In the genomic region with DNA sequence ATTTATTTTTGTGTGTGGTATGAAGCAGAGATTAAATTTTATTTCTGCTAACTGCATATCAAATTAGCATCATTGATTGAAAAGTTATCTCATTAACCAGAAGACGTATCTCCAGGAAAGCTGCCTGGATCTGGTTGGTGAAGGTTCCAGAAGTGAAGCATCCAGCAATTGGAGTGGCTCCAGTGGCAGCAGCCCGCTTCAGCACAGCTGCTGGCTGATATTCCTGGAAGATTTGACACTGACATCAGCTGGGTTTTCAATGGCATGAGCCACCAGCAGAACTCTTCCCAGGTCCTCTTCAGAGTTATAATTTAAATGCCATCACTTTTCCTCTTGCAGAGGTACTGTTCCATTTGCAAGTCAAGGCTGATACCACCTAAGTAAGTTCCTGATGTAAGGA, we compare ENCODE assay signal across 18 cellular contexts.
DNase-seq lines count a peak whose midpoint lies in the region; ATAC-seq, FAIRE-seq and TF ChIP-seq lines count a peak whose summit lies in the region.
"Had no signal": no experiment of that assay in that cellular context is flagged by ENCODE, and none has a peak within 500 bp of the region (broad histone marks: within the 10 kb centered on the region; RNA-seq: fewer than 3 reads in every experiment).

No MANE protein-coding gene starts in this region.

- H3K23ac ChIP-seq in H1 (ENCODE audit: insufficient read length) (no peak overlapping the region), neuronal stem cell (ENCODE audit: low read depth, low read length, poor library complexity) (no peak overlapping the region)

- H2BK20ac ChIP-seq in H1 (ENCODE audit: low read length), result no peak overlapping the region

- H3K9me3 ChIP-seq in right atrium auricular region (no peaks in the 10 kb centered on the region), H1 (ENCODE audit: insufficient read depth in 2 of 2, low read depth in 1 of 2, low read length in 1 of 2) (no peaks in the 10 kb centered on the region), neuronal stem cell (replicated peaks in 1 of 2; ENCODE audit: control insufficient read depth in 2 of 2, insufficient read depth in 1 of 2, low read depth in 1 of 2, low read length in 2 of 2) (no peaks in the 10 kb centered on the region)

- POLR2A ChIA-PET in H1 (lab: Charles Lee; ENCODE audit: partially characterized antibody), result no interaction called here

- H2BK15ac ChIP-seq in H1 (ENCODE audit: low read length), result no peak overlapping the region
- H2BK15ac ChIP-seq in neuronal stem cell (ENCODE audit: low read length), result no peak overlapping the region

- H3K27me3 ChIP-seq in right atrium auricular region (no peaks in the 10 kb centered on the region), H1 (replicated peaks in 1 of 4; ENCODE audit: control insufficient read depth in 3 of 4, extremely low read depth in 1 of 4, insufficient read depth in 3 of 4, low read length in 3 of 4) (no peaks in the 10 kb centered on the region), neuronal stem cell (ENCODE audit: control insufficient read depth in 3 of 3, insufficient read depth in 3 of 3, low read depth in 1 of 3, low read length in 3 of 3) (no peaks in the 10 kb centered on the region)

- CTCF ChIA-PET in H1 (lab: Charles Lee; ENCODE audit: partially characterized antibody), result no interaction called here

- H3K36me3 ChIP-seq in right atrium auricular region (no peaks in the 10 kb centered on the region), H1 (ENCODE audit: control insufficient read depth in 2 of 4, insufficient read depth in 4 of 4, low read length in 3 of 4) (no peaks in the 10 kb centered on the region), neuronal stem cell (replicated peaks in 1 of 2; ENCODE audit: control insufficient read depth in 2 of 2, insufficient read depth in 2 of 2, low read length in 2 of 2) (no peaks in the 10 kb centered on the region)

- intact Hi-C loops in left ventricle myocardium superior (cut with micrococcal nuclease), result no loop called here

- peak; percentile 57 for ATAC-seq in left ventricle myocardium superior

- no peaks in the 10 kb centered on the region for H3K79me2 ChIP-seq in H1 (ENCODE audit: control insufficient read depth in 1 of 2, insufficient read depth in 2 of 2, low read length in 2 of 2)

- H4K91ac ChIP-seq in H1 (replicated peaks; ENCODE audit: insufficient read length, low read length), result no peak overlapping the region
- no peak overlapping the region for H4K91ac ChIP-seq in neuronal stem cell (ENCODE audit: low read depth, low read length, poor library complexity)

- H3K56ac ChIP-seq in H1 (replicated peaks; ENCODE audit: insufficient read length, low read depth, low read length), result no peak overlapping the region

- no peak overlapping the region for H2BK12ac ChIP-seq in H1 (ENCODE audit: low read depth, low read length)
- H2BK12ac ChIP-seq in neuronal stem cell (ENCODE audit: low read length), result no peak overlapping the region

- no peak overlapping the region for H4K5ac ChIP-seq in H1 (ENCODE audit: insufficient read length, low read depth, low read length)

- no peak overlapping the region for H2BK5ac ChIP-seq in H1 (ENCODE audit: low read depth, low read length)
- H2BK5ac ChIP-seq in neuronal stem cell (ENCODE audit: low read length), result no peak overlapping the region

- WGBS in H1 (ENCODE audit: extremely low coverage in 1 of 2, insufficient coverage in 1 of 2, insufficient read length in 1 of 2, insufficient replicate concordance in 2 of 2, low coverage in 1 of 2, low lambda C conversion rate in 2 of 2, missing lambda C conversion rate in 1 of 2), 2 experiments, result 86% methylated on average over 2 of the region's 2 CpGs; no CpG with 5 or more reads in 1 of the 2 experiments
- WGBS in neuronal stem cell (ENCODE audit: extremely low coverage in 2 of 2, insufficient read length in 2 of 2, insufficient replicate concordance in 1 of 2), 2 donors, result no CpG with 5 or more reads among the region's 2 CpGs

- H3K27ac ChIP-seq in right atrium auricular region, result no peak overlapping the region
- H3K27ac ChIP-seq in H1 (ENCODE audit: low read depth, low read length), result no peak overlapping the region
- H3K27ac ChIP-seq in neuronal stem cell (replicated peaks; ENCODE audit: low read length), result no peak overlapping the region

- H3K4me1 ChIP-seq in right atrium auricular region (no peaks in the 10 kb centered on the region), H1 (replicated peaks in 1 of 4; ENCODE audit: control insufficient read depth in 3 of 4, insufficient read depth in 4 of 4, low read length in 3 of 4) (no peaks in the 10 kb centered on the region; a peak in 1 of 7 replicates), neuronal stem cell (ENCODE audit: control insufficient read depth in 2 of 2, insufficient read depth in 1 of 2, low read depth in 1 of 2, low read length in 2 of 2) (no peaks in the 10 kb centered on the region)

- FAIRE-seq in H1 (lab: Jason Lieb, UNC), result no peak
- FAIRE-seq: GM12891, GM18507 had no signal

- H2AFZ ChIP-seq in H1 (ENCODE audit: low read length) (no peak overlapping the region), neuronal stem cell (ENCODE audit: low read length) (no peak overlapping the region)

- H3K18ac ChIP-seq in H1 (ENCODE audit: extremely low read depth, low read length), result no peak overlapping the region
- H3K18ac ChIP-seq in neuronal stem cell (ENCODE audit: low read length), result no peak overlapping the region

- no peak overlapping the region for H3K14ac ChIP-seq in H1 (ENCODE audit: insufficient read length)
- H3K14ac ChIP-seq in neuronal stem cell (ENCODE audit: low read length), result no peak overlapping the region

- H3K79me1 ChIP-seq in H1 (ENCODE audit: low read depth, low read length) (no peaks in the 10 kb centered on the region), neuronal stem cell (ENCODE audit: low read depth, low read length) (no peaks in the 10 kb centered on the region)

- TF ChIP-seq EP300 in H1 (IDR thresholded peaks at IDR 0.05; ENCODE audit: borderline replicate concordance in 1 of 2, low read depth in 2 of 2, low read length in 2 of 2), result no peak

- H4K8ac ChIP-seq in H1 (ENCODE audit: extremely low read depth, insufficient read depth, low read length), result no peak overlapping the region
- H4K8ac ChIP-seq in neuronal stem cell (ENCODE audit: low read depth, low read length), result no peak overlapping the region

- TF ChIP-seq POLR2A in H1 (IDR thresholded peaks at IDR 0.05; ENCODE audit: control extremely low read depth in 1 of 2, low read depth in 2 of 2, low read length in 2 of 2), result no peak

- no peaks in the 10 kb centered on the region for H4K20me1 ChIP-seq in H1 (replicated peaks in 1 of 2; ENCODE audit: control insufficient read depth in 1 of 2, insufficient read depth in 2 of 2, low read length in 2 of 2)

- TF ChIP-seq CTCF in right atrium auricular region (IDR thresholded peaks at IDR 0.05), result no peak
- no peak for TF ChIP-seq CTCF in H1 (IDR thresholded peaks at IDR 0.05; ENCODE audit: control extremely low read depth in 1 of 3, insufficient read depth in 1 of 3, low read depth in 1 of 3, low read length in 3 of 3)

- H2AK5ac ChIP-seq in H1 (ENCODE audit: low read depth, low read length), result no peak overlapping the region
- H2AK5ac ChIP-seq in neuronal stem cell (ENCODE audit: low read depth, low read length), result no peak overlapping the region

- H3K9ac ChIP-seq in H1 (replicated peaks in 1 of 4; ENCODE audit: extremely low read depth in 1 of 4, low read depth in 3 of 4, low read length in 3 of 4) (no peak overlapping the region), neuronal stem cell (ENCODE audit: low read depth, low read length, poor library complexity) (no peak overlapping the region)

- no peak overlapping the region for H3K4me3 ChIP-seq in right atrium auricular region
- H3K4me3 ChIP-seq in H1 (ENCODE audit: extremely low read depth in 1 of 4, insufficient read depth in 2 of 4, low read depth in 3 of 4, low read length in 4 of 4), result no peak overlapping the region
- H3K4me3 ChIP-seq in neuronal stem cell (ENCODE audit: low read length in 2 of 2), result no peak overlapping the region

- H3K23me2 ChIP-seq in H1 (ENCODE audit: low read depth, low read length), result no peaks in the 10 kb centered on the region

- H2BK120ac ChIP-seq in H1 (replicated peaks; ENCODE audit: low read depth, low read length), result peak overlapping the region; percentile 43
- no peak overlapping the region for H2BK120ac ChIP-seq in neuronal stem cell (ENCODE audit: low read depth, low read length)

- DNase-seq in left ventricle myocardium superior (peak; percentile 26), right atrium auricular region (ENCODE audit: low spot score) (no peak), H1 (ENCODE audit: low read depth in 1 of 2, low spot score in 2 of 2) (no peak), globus pallidus (ENCODE audit: low spot score) (peak; percentile 2), neuronal stem cell (ENCODE audit: low spot score) (no peak)
- DNase-seq in stimulated activated naive CD4-positive, alpha-beta T cell (lab: John Stamatoyannopoulos, UW), result no peak
- DNase-seq: C1 segment of cervical spinal cord; Calu3; CD4-positive, alpha-beta memory T cell; COR-L47; DMS53; DMS79 treated with DMSO at 0.1 percent for 48 hours; GF-D8; GOT3; H7; HCEC 1CT had no signal

- H3K4me2 ChIP-seq in H1 (ENCODE audit: insufficient read depth in 1 of 2, low read depth in 2 of 2, low read length in 2 of 2) (no peak overlapping the region), neuronal stem cell (ENCODE audit: insufficient read depth, low read length, poor library complexity, severe bottlenecking) (no peak overlapping the region)

- TF ChIP-seq RAD21 in H1 (IDR thresholded peaks at IDR 0.05 in 1 of 2, conservative IDR thresholded peaks at IDR 0.05 in 1 of 2; ENCODE audit: low read depth in 2 of 2, low read length in 2 of 2), result no peak

- H3K4ac ChIP-seq in H1 (replicated peaks; ENCODE audit: insufficient read length, low read depth, low read length), result no peak overlapping the region
- H3K4ac ChIP-seq in neuronal stem cell (ENCODE audit: low read length), result no peak overlapping the region

TF ChIP-seq in H1, 55 proteins besides CTCF, POLR2A, EP300 and RAD21 (continues in another document):
- TF ChIP-seq EGR1 (IDR thresholded peaks at IDR 0.05; ENCODE audit: borderline replicate concordance, low read depth, low read length) (no peak), TAF7 (optimal IDR thresholded peaks at IDR 0.05; ENCODE audit: borderline replicate concordance, low read depth, low read length) (no peak), RXRA (IDR thresholded peaks at IDR 0.05; ENCODE audit: insufficient read depth, low read depth, low read length) (no peak), SUZ12 (IDR thresholded peaks at IDR 0.05; ENCODE audit: low read length) (no peak), BACH1 (IDR thresholded peaks at IDR 0.05; ENCODE audit: low read length) (no peak), RFX5 (IDR thresholded peaks at IDR 0.05; ENCODE audit: borderline replicate concordance, low read depth, low read length) (no peak), SIRT6 (IDR thresholded peaks at IDR 0.05; ENCODE audit: low read length) (no peak), ZNF274 (IDR thresholded peaks at IDR 0.05; ENCODE audit: borderline replicate concordance, extremely low read depth, low read length) (no peak), NANOG (IDR thresholded peaks at IDR 0.05; ENCODE audit: insufficient read depth, low read depth, low read length, poor library complexity, severe bottlenecking) (no peak), CBX5 (IDR thresholded peaks at IDR 0.05; ENCODE audit: low read depth, low read length) (no peak), TBP (IDR thresholded peaks at IDR 0.05; ENCODE audit: low read depth, low read length) (no peak)

Comparison
In these comparisons a context has a peak if more than half of its experiments do, and no peak if none do; other contexts are left out.
1. DNase-seq: peak in left ventricle myocardium superior (single experiment) and globus pallidus (single experiment); none in right atrium auricular region (single experiment), H1 (0 of 2), neuronal stem cell (single experiment) and stimulated activated naive CD4-positive, alpha-beta T cell (0 of 6).